8 cellular contexts compared by ENCODE assay signal in genomic region chr2:36354816-36355156, GRCh38. TPM values are rescaled to one million over a fixed set of nuclear protein-coding genes. Genes with fewer than 3 reads are reported as not detected.
DNase-seq lines count a peak whose midpoint lies in the region; ATAC-seq and TF ChIP-seq lines count a peak whose summit lies in the region.

No MANE protein-coding gene starts in this region.

- no peaks in the 10 kb centered on the region for H3K9me3 Mint-ChIP-seq in activated CD4-positive, alpha-beta memory T cell treated with anti-CD3 and anti-CD28 coated beads for 36 hours

- no peaks in the 10 kb centered on the region for H3K27me3 ChIP-seq in gastroesophageal sphincter
- no peaks in the 10 kb centered on the region for H3K27me3 ChIP-seq in sigmoid colon

- in situ Hi-C loops in G401 (cut with HindIII; ENCODE audit: low sequenced_read_pairs) = no loop called here

- CTCF ChIA-PET in activated CD4-positive, alpha-beta memory T cell treated with anti-CD3 and anti-CD28 coated beads for 36 hours (lab: Charles Lee) = interaction anchor here (1.3 kb wide), 1 partner anchor 310 kb away, joined by 5 read pairs; no protein-coding TSS in a partner anchor

- POLR2A ChIA-PET in activated CD4-positive, alpha-beta memory T cell treated with anti-CD3 and anti-CD28 coated beads for 36 hours (lab: Charles Lee) = no interaction called here

- ATAC-seq in gastroesophageal sphincter = no peak
- ATAC-seq in GM19023 (IDR thresholded peaks at IDR 0.05; ENCODE audit: unreplicated experiment) = no peak
- no peak for ATAC-seq in HG02970 (IDR thresholded peaks at IDR 0.05; ENCODE audit: low FRiP score, unreplicated experiment)

- TF ChIP-seq CTCF in gastroesophageal sphincter (IDR thresholded peaks at IDR 0.05) (no peak), sigmoid colon (IDR thresholded peaks at IDR 0.05) (no peak)

- 11 to 18% methylated on average over 11 to 12 of the region's 12 CpGs for WGBS in gastroesophageal sphincter (ENCODE audit: low coverage in 1 of 2), 2 donors
- WGBS in sigmoid colon, 2 donors = 14 to 36% methylated on average over 12 of the region's 12 CpGs

- DNase-seq in G401 (ENCODE audit: low spot score) (peak; percentile 58), sigmoid colon (peak; percentile 62), NCI-H526 treated with DMSO at 0.1 percent for 48 hours (lab: John Stamatoyannopoulos, UW) (no peak)
- no peak for DNase-seq in activated CD4-positive, alpha-beta memory T cell treated with anti-CD3 and anti-CD28 coated beads for 36 hours
- no peak for DNase-seq in activated CD8-positive, alpha-beta memory T cell treated with anti-CD3 and anti-CD28 coated beads, Interleukin-2, amount 50 U/mL, for 4 hours

- H3K4me3 ChIP-seq in gastroesophageal sphincter (peak overlapping the region; percentile 72 to 95), sigmoid colon (peak overlapping the region; percentile 81 to 91 (median 87))

- peaks cover 34% of the 10 kb centered on the region for H3K27me3 Mint-ChIP-seq in activated CD4-positive, alpha-beta memory T cell treated with anti-CD3 and anti-CD28 coated beads for 36 hours

- peaks cover 35% of the 10 kb centered on the region for H3K4me1 Mint-ChIP-seq in activated CD4-positive, alpha-beta memory T cell treated with anti-CD3 and anti-CD28 coated beads for 36 hours (ENCODE audit: low read depth)

- intact Hi-C loops in activated CD4-positive, alpha-beta memory T cell treated with anti-CD3 and anti-CD28 coated beads for 36 hours (cut with micrococcal nuclease) = loop anchor here (5.0 kb wide), 3 partner anchors 108 to 377 kb away; partner anchors contain the start of gene FEZ2
- intact Hi-C loops in sigmoid colon (cut with DNase I) = loop anchor here (2.0 to 5.0 kb wide), 4 partner anchors 106 to 428 kb away; no protein-coding TSS in a partner anchor

- peak overlapping the region; percentile 91 to 96 (median 92) for H3K27ac ChIP-seq in gastroesophageal sphincter
- H3K27ac ChIP-seq in sigmoid colon = peak overlapping the region; percentile 87 to 96 (median 92)

- TF ChIP-seq POLR2A in gastroesophageal sphincter (IDR thresholded peaks at IDR 0.05) (no peak), sigmoid colon (IDR thresholded peaks at IDR 0.05) (no peak)

- H3K36me3 Mint-ChIP-seq in activated CD4-positive, alpha-beta memory T cell treated with anti-CD3 and anti-CD28 coated beads for 36 hours = no peaks in the 10 kb centered on the region

- H3K36me3 ChIP-seq in gastroesophageal sphincter (no peaks in the 10 kb centered on the region), sigmoid colon (no peaks in the 10 kb centered on the region)

- H3K4me1 ChIP-seq in gastroesophageal sphincter = peaks cover 0 to 55% (median 3%) of the 10 kb centered on the region in 3 donors
- peaks cover 0 to 56% (median 21%) of the 10 kb centered on the region in 4 donors for H3K4me1 ChIP-seq in sigmoid colon

- TF ChIP-seq EP300 in gastroesophageal sphincter (IDR thresholded peaks at IDR 0.05) (no peak), sigmoid colon (IDR thresholded peaks at IDR 0.05) (no peak)

- H3K9me3 ChIP-seq in gastroesophageal sphincter (no peaks in the 10 kb centered on the region), sigmoid colon (no peaks in the 10 kb centered on the region)

- H3K27ac Mint-ChIP-seq in activated CD4-positive, alpha-beta memory T cell treated with anti-CD3 and anti-CD28 coated beads for 36 hours = no peak overlapping the region

- H3K4me3 Mint-ChIP-seq in activated CD4-positive, alpha-beta memory T cell treated with anti-CD3 and anti-CD28 coated beads for 36 hours = peak overlapping the region; percentile 65

RNA-seq across cellular contexts. Expression of gene CRIM1, which starts 0.8 kb away (rescaled TPM):
- 32.1 and 43.4 TPM in 2 replicates for total RNA-seq in G401 (2014; rRNA removed; shearing (Covaris generic))
- 1 to 10 TPM; 5.3 to 5.5 TPM for total RNA-seq in activated CD4-positive, alpha-beta memory T cell treated with anti-CD3 and anti-CD28 coated beads for 36 hours
- total RNA-seq in gastroesophageal sphincter (100 to 1,000 TPM; 150 to 342 (median 203) TPM), sigmoid colon (100 to 1,000 TPM in 1 of 4 donors, 10 to 100 TPM in 3; 55.6 to 148 (median 64.2) TPM)
- polyA plus RNA-seq in sigmoid colon = 10 to 100 TPM in 1 of 3 donors, 1 to 10 TPM in 2; 3.0 to 14.8 (median 3.9) TPM

Comparison
In these comparisons a context has a peak if more than half of its experiments do, and no peak if none do; other contexts are left out.
1. DNase-seq: peak in G401 (single experiment) and sigmoid colon (single experiment); none in activated CD4-positive, alpha-beta memory T cell treated with anti-CD3 and anti-CD28 coated beads for 36 hours (single experiment), NCI-H526 treated with DMSO at 0.1 percent for 48 hours (single experiment) and activated CD8-positive, alpha-beta memory T cell treated with anti-CD3 and anti-CD28 coated beads, Interleukin-2, amount 50 U/mL, for 4 hours (single experiment).